Comparison of ENCODE assay signal across 33 cellular contexts in genomic region chr7:70794962-70795361, GRCh38.
"Had no signal": no experiment of that assay in that cellular context is flagged by ENCODE, and none has a peak within 500 bp of the region (broad histone marks: within the 10 kb centered on the region; RNA-seq: fewer than 3 reads in every experiment).

No MANE protein-coding gene starts in this region.

- H3K36me3 Mint-ChIP-seq: activated naive CD4-positive, alpha-beta T cell treated with anti-CD3 and anti-CD28 coated beads, Interleukin-2, amount 50 U/mL, for 24 hours; activated naive CD8-positive, alpha-beta T cell treated with anti-CD3 and anti-CD28 coated beads for 36 hours had no signal

- ATAC-seq: activated CD4-positive, CD25-positive, alpha-beta regulatory T cell treated with anti-CD3 and anti-CD28 coated beads, Interleukin-2, amount 50 U/mL, for 24 hours; activated CD8-positive, alpha-beta memory T cell treated with anti-CD3 and anti-CD28 coated beads, Interleukin-2, amount 10 ng/mL, durations not matched to agents 7 days and 5 days; activated CD8-positive, alpha-beta T cell treated with anti-CD3 and anti-CD28 coated beads, Interleukin-2, amount 10 ng/mL, durations not matched to agents 7 days and 5 days; activated naive CD8-positive, alpha-beta T cell treated with anti-CD3 and anti-CD28 coated beads, Interleukin-2, amount 50 U/mL, for 24 hours; body of pancreas; effector memory CD8-positive, alpha-beta T cell; gastroesophageal sphincter; heart right ventricle had no signal

- H3K4me1 Mint-ChIP-seq: activated naive CD8-positive, alpha-beta T cell treated with anti-CD3 and anti-CD28 coated beads for 36 hours; activated naive CD8-positive, alpha-beta T cell treated with anti-CD3 and anti-CD28 coated beads, Interleukin-2, amount 50 U/mL, for 24 hours had no signal

- H3K4me3 Mint-ChIP-seq: activated B cell treated with CpG ODN at 0.5 μM for 24 hours; activated CD4-positive, alpha-beta memory T cell treated with anti-CD3 and anti-CD28 coated beads for 36 hours; activated CD4-positive, alpha-beta T cell treated with anti-CD3 and anti-CD28 coated beads, Interleukin-2, amount 10 ng/mL, durations not matched to agents 24 days and 14 days; activated CD8-positive, alpha-beta memory T cell treated with anti-CD3 and anti-CD28 coated beads, Interleukin-2, amount 10 ng/mL, durations not matched to agents 7 days and 5 days; activated CD8-positive, alpha-beta T cell treated with anti-CD3 and anti-CD28 coated beads, Interleukin-2, amount 10 ng/mL, durations not matched to agents 7 days and 5 days; activated naive CD4-positive, alpha-beta T cell treated with anti-CD3 and anti-CD28 coated beads for 36 hours; activated naive CD4-positive, alpha-beta T cell treated with anti-CD3 and anti-CD28 coated beads, Interleukin-2, amount 50 U/mL, for 24 hours; activated naive CD8-positive, alpha-beta T cell treated with anti-CD3 and anti-CD28 coated beads for 36 hours; activated naive CD8-positive, alpha-beta T cell treated with anti-CD3 and anti-CD28 coated beads, Interleukin-2, amount 50 U/mL, for 24 hours; activated T-helper 1 cell treated with anti-CD3 and anti-CD28 coated beads, Interleukin-12 subunit alpha, Interleukin-12 subunit beta, Interleukin-2, Interleukin-4 antibody, amounts not matched to agents 30 ng/mL and 10 ng/mL and 1 ng/mL, durations not matched to agents 14 hours and 24 hours and 36 hours; dendritic cell treated with granulocyte-macrophage colony-stimulating factor and Interleukin-4, amounts not matched to agents 40 ng/mL and 50 ng/mL, for 4 days; effector memory CD8-positive, alpha-beta T cell; T-helper 1 cell treated with Interleukin-12 subunit alpha and Interleukin-12 subunit beta and Interleukin-4 antibody, amounts not matched to agents 30 μg/mL and 1 μg/mL, for 36 hours; T-helper 2 cell treated with Interferon-gamma antibody and Interleukin-4, amounts not matched to agents 5 μg/mL and 100 μg/mL, for 36 hours had no signal

- H3K27me3 Mint-ChIP-seq: activated B cell treated with CpG ODN at 0.5 μM for 24 hours; activated CD4-positive, alpha-beta memory T cell treated with anti-CD3 and anti-CD28 coated beads for 36 hours; activated CD4-positive, alpha-beta T cell treated with anti-CD3 and anti-CD28 coated beads, Interleukin-2, amount 10 ng/mL, durations not matched to agents 24 days and 14 days; activated CD8-positive, alpha-beta memory T cell treated with anti-CD3 and anti-CD28 coated beads, Interleukin-2, amount 10 ng/mL, durations not matched to agents 7 days and 5 days; activated naive CD4-positive, alpha-beta T cell treated with anti-CD3 and anti-CD28 coated beads, Interleukin-2, amount 50 U/mL, for 24 hours; activated naive CD8-positive, alpha-beta T cell treated with anti-CD3 and anti-CD28 coated beads for 36 hours; activated naive CD8-positive, alpha-beta T cell treated with anti-CD3 and anti-CD28 coated beads, Interleukin-2, amount 50 U/mL, for 24 hours; dendritic cell treated with granulocyte-macrophage colony-stimulating factor and Interleukin-4, amounts not matched to agents 40 ng/mL and 50 ng/mL, for 4 days; effector memory CD8-positive, alpha-beta T cell had no signal

- H3K27ac Mint-ChIP-seq: activated B cell treated with CpG ODN at 0.5 μM for 24 hours; activated CD4-positive, alpha-beta memory T cell treated with anti-CD3 and anti-CD28 coated beads for 36 hours; activated CD4-positive, alpha-beta T cell treated with anti-CD3 and anti-CD28 coated beads, Interleukin-2, amount 10 ng/mL, durations not matched to agents 24 days and 14 days; activated CD8-positive, alpha-beta memory T cell treated with anti-CD3 and anti-CD28 coated beads, Interleukin-2, amount 10 ng/mL, durations not matched to agents 7 days and 5 days; activated CD8-positive, alpha-beta T cell treated with anti-CD3 and anti-CD28 coated beads, Interleukin-2, amount 10 ng/mL, durations not matched to agents 7 days and 5 days; activated naive CD4-positive, alpha-beta T cell treated with anti-CD3 and anti-CD28 coated beads for 36 hours; activated naive CD4-positive, alpha-beta T cell treated with anti-CD3 and anti-CD28 coated beads, Interleukin-2, amount 50 U/mL, for 24 hours; activated naive CD8-positive, alpha-beta T cell treated with anti-CD3 and anti-CD28 coated beads for 36 hours; activated naive CD8-positive, alpha-beta T cell treated with anti-CD3 and anti-CD28 coated beads, Interleukin-2, amount 50 U/mL, for 24 hours; activated T-helper 1 cell treated with anti-CD3 and anti-CD28 coated beads, Interleukin-12 subunit alpha, Interleukin-12 subunit beta, Interleukin-2, Interleukin-4 antibody, amounts not matched to agents 30 ng/mL and 10 ng/mL and 1 ng/mL, durations not matched to agents 14 hours and 24 hours and 36 hours; activated T-helper 2 cell treated with anti-CD3 and anti-CD28 coated beads, Interferon-gamma antibody, Interleukin-2, Interleukin-4, amounts not matched to agents 10 μg/mL and 5 μg/mL and 100 μg/mL, durations not matched to agents 14 hours and 24 hours and 36 hours; dendritic cell treated with granulocyte-macrophage colony-stimulating factor and Interleukin-4, amounts not matched to agents 40 ng/mL and 50 ng/mL, for 4 days; T-helper 1 cell treated with Interleukin-12 subunit alpha and Interleukin-12 subunit beta and Interleukin-4 antibody, amounts not matched to agents 30 μg/mL and 1 μg/mL, for 36 hours; T-helper 2 cell treated with Interferon-gamma antibody and Interleukin-4, amounts not matched to agents 5 μg/mL and 100 μg/mL, for 36 hours had no signal

- DNase-seq: activated B cell treated with CpG ODN at 0.5 μM for 24 hours; activated CD4-positive, alpha-beta memory T cell treated with anti-CD3 and anti-CD28 coated beads for 36 hours; activated CD4-positive, alpha-beta T cell treated with anti-CD3 and anti-CD28 coated beads, Interleukin-2, amount 10 ng/mL, durations not matched to agents 24 days and 14 days; activated CD8-positive, alpha-beta memory T cell treated with anti-CD3 and anti-CD28 coated beads, Interleukin-2, amount 10 ng/mL, durations not matched to agents 7 days and 5 days; activated CD8-positive, alpha-beta memory T cell treated with anti-CD3 and anti-CD28 coated beads, Interleukin-2, amount 50 U/mL, for 4 hours; activated CD8-positive, alpha-beta T cell treated with anti-CD3 and anti-CD28 coated beads, Interleukin-2, amount 10 ng/mL, durations not matched to agents 7 days and 5 days; activated effector memory CD4-positive, alpha-beta T cell treated with anti-CD3 and anti-CD28 coated beads, Interleukin-2, amount 50 U/mL, for 16 hours; activated naive CD4-positive, alpha-beta T cell treated with anti-CD3 and anti-CD28 coated beads for 36 hours; activated naive CD8-positive, alpha-beta T cell treated with anti-CD3 and anti-CD28 coated beads for 36 hours; activated naive CD8-positive, alpha-beta T cell treated with anti-CD3 and anti-CD28 coated beads, Interleukin-2, amount 50 U/mL, for 24 hours; activated T-cell treated with anti-CD3 and anti-CD28 coated beads, Interleukin-2, amount 50 U/mL, for 1 hour; activated T-cell treated with anti-CD3 and anti-CD28 coated beads, Interleukin-2, amount 50 U/mL, for 48 hours; adrenal gland; amygdala; aorta; body of pancreas; central memory CD4-positive, alpha-beta T cell; effector CD4-positive, alpha-beta T cell; effector memory CD8-positive, alpha-beta T cell; erythroblast; esophagus squamous epithelium; foreskin melanocyte; heart right ventricle; T1000; WERI-Rb-1 had no signal

- H3K9me3 Mint-ChIP-seq: activated naive CD4-positive, alpha-beta T cell treated with anti-CD3 and anti-CD28 coated beads, Interleukin-2, amount 50 U/mL, for 24 hours; effector memory CD8-positive, alpha-beta T cell had no signal
